In genomic region chr14:31939934-31940333, GRCh38 we compare ENCODE assay signal across 16 cellular contexts.
DNase-seq lines count a peak whose midpoint lies in the region; TF ChIP-seq lines count a peak whose summit lies in the region.
"Had no signal": no experiment of that assay in that cellular context is flagged by ENCODE, and none has a peak within 500 bp of the region (broad histone marks: within the 10 kb centered on the region; RNA-seq: fewer than 3 reads in every experiment).

No MANE protein-coding gene starts in this region.

- H3K9me3 Mint-ChIP-seq in endothelial cell (ENCODE audit: unreplicated experiment), result no peaks in the 10 kb centered on the region
- H3K9me3 Mint-ChIP-seq: CD4-positive, alpha-beta memory T cell had no signal

- no peak overlapping the region for H3K4me3 ChIP-seq in SJCRH30

- DNase-seq in DMS153 (lab: John Stamatoyannopoulos, UW) (peak; percentile 44), DMS153 treated with DMSO at 0.1 percent for 48 hours (lab: John Stamatoyannopoulos, UW; ENCODE audit: unreplicated experiment) (no peak), NCI-H1694 treated with DMSO at 0.1 percent for 48 hours (lab: John Stamatoyannopoulos, UW) (peak; percentile 92), NCI-H524 treated with DMSO at 0.1 percent for 48 hours (lab: John Stamatoyannopoulos, UW) (peak; percentile 12), SJCRH30 (peak; percentile 40 to 66), endothelial cell (ENCODE audit: low spot score) (no peak), medulla oblongata (ENCODE audit: extremely low spot score) (no peak), NCI-H510A (lab: John Stamatoyannopoulos, UW) (no peak)
- DNase-seq: CD4-positive, alpha-beta memory T cell; H7; NCI-H345; PC-3; SW 1271 had no signal

- no peak for TF ChIP-seq CTCF in endothelial cell (IDR thresholded peaks at IDR 0.05; ENCODE audit: unreplicated experiment)

- no peak overlapping the region for H3K4me3 Mint-ChIP-seq in endothelial cell (ENCODE audit: unreplicated experiment)
- H3K4me3 Mint-ChIP-seq: CD4-positive, alpha-beta memory T cell had no signal

- 0 out of 2 replicates have a peak overlapping the region, but pooled peaks have one; percentile 2 for H3K27ac ChIP-seq in SJCRH30
- H3K27ac ChIP-seq: 22Rv1, HL-60, RWPE1 had no signal

- H3K4me1 Mint-ChIP-seq in endothelial cell (ENCODE audit: unreplicated experiment), result peaks cover 10% of the 10 kb centered on the region

- H3K27ac Mint-ChIP-seq in endothelial cell (ENCODE audit: unreplicated experiment), result no peak overlapping the region

- peaks cover 7% of the 10 kb centered on the region for H3K4me1 ChIP-seq in SJCRH30

- H3K36me3 Mint-ChIP-seq in endothelial cell (ENCODE audit: low read depth, unreplicated experiment), result no peaks in the 10 kb centered on the region
- H3K36me3 Mint-ChIP-seq: CD4-positive, alpha-beta memory T cell had no signal

- no peaks in the 10 kb centered on the region for H3K9me3 ChIP-seq in SJCRH30 (replicated peaks)

- H3K36me3 ChIP-seq in SJCRH30, result no peaks in the 10 kb centered on the region

- no peaks in the 10 kb centered on the region for H3K27me3 Mint-ChIP-seq in endothelial cell (ENCODE audit: unreplicated experiment)
- H3K27me3 Mint-ChIP-seq: CD4-positive, alpha-beta memory T cell had no signal

- no peaks in the 10 kb centered on the region for H3K27me3 ChIP-seq in SJCRH30

Comparison
In these comparisons a context has a peak if more than half of its experiments do, and no peak if none do; other contexts are left out.
1. DNase-seq: peak in DMS153 (single experiment), NCI-H1694 treated with DMSO at 0.1 percent for 48 hours (single experiment), NCI-H524 treated with DMSO at 0.1 percent for 48 hours (single experiment) and SJCRH30 (2 of 2); none in DMS153 treated with DMSO at 0.1 percent for 48 hours (single experiment), endothelial cell (single experiment), medulla oblongata (single experiment) and NCI-H510A (single experiment).